Comparison of ENCODE assay signal across 10 cellular contexts in the genomic region with DNA sequence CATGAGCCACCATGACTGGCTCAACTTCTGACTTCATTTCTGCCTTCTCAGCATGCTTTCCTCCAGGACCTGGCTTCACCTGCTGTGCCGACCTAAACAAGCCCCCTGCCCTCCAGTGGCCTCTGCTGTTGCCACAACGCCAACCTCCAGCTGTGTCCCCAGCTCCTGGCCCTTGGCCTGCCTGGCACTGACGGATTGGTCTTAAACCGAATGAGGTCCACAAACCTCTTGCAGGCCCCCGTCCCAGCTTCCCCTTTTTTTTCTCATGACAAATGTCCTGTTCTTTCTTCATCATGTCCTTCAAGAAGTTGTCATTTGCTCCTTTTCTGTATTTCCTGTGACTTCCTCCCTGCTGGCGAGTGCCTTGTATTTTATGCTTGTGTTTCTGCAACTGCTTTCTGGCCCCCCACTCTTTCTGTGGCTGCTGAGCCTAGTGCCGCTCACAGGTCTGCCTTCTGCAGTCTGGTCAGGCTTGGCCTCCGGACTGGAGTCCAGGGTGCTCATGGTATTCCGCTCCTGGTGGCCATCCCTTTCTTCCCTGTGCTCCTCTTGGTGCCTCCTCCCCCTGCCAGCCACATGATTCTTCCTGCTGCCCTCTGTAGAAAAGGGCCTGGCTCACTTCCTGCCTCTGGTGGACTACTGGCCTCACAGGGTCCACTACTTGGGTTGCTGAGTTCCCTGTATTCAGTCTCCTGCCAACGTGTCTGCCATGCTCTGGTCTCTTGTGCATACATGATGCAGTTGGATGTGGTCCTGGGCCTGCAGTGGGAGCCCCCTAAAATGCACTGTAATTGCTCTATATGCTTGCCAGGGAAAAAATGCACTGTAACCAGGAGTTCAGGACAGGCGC. TPM values are rescaled to one million over a fixed set of nuclear protein-coding genes. Genes with fewer than 3 reads are reported as not detected.
A peak's percentile ranks its signal among the peaks of the same experiment; 100 is the strongest.
DNase-seq lines count a peak whose midpoint lies in the region; ATAC-seq and TF ChIP-seq lines count a peak whose summit lies in the region.
"Had no signal": no experiment of that assay in that cellular context is flagged by ENCODE, and none has a peak within 500 bp of the region (broad histone marks: within the 10 kb centered on the region; RNA-seq: fewer than 3 reads in every experiment).

No MANE protein-coding gene starts in this region.

- H3K4me1 Mint-ChIP-seq in CD8-positive, alpha-beta memory T cell = peaks cover 68 to 81% (median 71%) of the 10 kb centered on the region in 3 donors
- H3K4me1 Mint-ChIP-seq in endodermal cell = peaks cover 44% of the 10 kb centered on the region

- no peak overlapping the region for H2BK12ac ChIP-seq in neuronal stem cell (ENCODE audit: low read length)

- peak in 1 of 5 donors; percentile 50 for DNase-seq in CD8-positive, alpha-beta memory T cell
- no peak for DNase-seq in PC-9
- peak; percentile 47 for DNase-seq in endodermal cell
- no peak for DNase-seq in neuronal stem cell (ENCODE audit: low spot score)
- no peak for DNase-seq in NCI-H146 treated with DMSO at 0.1 percent for 48 hours (lab: John Stamatoyannopoulos, UW; ENCODE audit: unreplicated experiment)
- DNase-seq in HEK293T (ENCODE audit: extremely low spot score) = no peak
- DNase-seq: activated effector memory CD4-positive, alpha-beta T cell treated with Interleukin-2 at 50 U/mL for 16 hours; stimulated activated CD4-positive, alpha-beta T cell treated with anti-CD3 and anti-CD28 coated beads, Interleukin-4, amount 100 ng/mL, for 1 hour had no signal

- H3K27me3 ChIP-seq in CD8-positive, alpha-beta memory T cell (ENCODE audit: insufficient read depth, low read length, poor library complexity, severe bottlenecking) = no peaks in the 10 kb centered on the region
- H3K27me3 ChIP-seq in PC-9 (ENCODE audit: insufficient read depth, low read depth) = no peaks in the 10 kb centered on the region
- no peaks in the 10 kb centered on the region for H3K27me3 ChIP-seq in endodermal cell (ENCODE audit: control insufficient read depth, insufficient read depth, low read length, poor library complexity, severe bottlenecking)
- no peaks in the 10 kb centered on the region for H3K27me3 ChIP-seq in neuronal stem cell (ENCODE audit: control insufficient read depth in 3 of 3, insufficient read depth in 3 of 3, low read depth in 1 of 3, low read length in 3 of 3)

- CTCF ChIA-PET in CD8-positive, alpha-beta memory T cell (lab: Charles Lee) = interaction anchor here (1.6 kb wide), 1 partner anchor 15 kb away, joined by 5 read pairs; no protein-coding TSS in a partner anchor
- CTCF ChIA-PET in PC-9 (lab: Charles Lee) (no interaction called here), HEK293T (lab: Yijun Ruan, JAX) (no interaction called here)

- H3K9me2 ChIP-seq in PC-9 (ENCODE audit: insufficient read depth) = no peaks in the 10 kb centered on the region

- no peak overlapping the region for H2BK15ac ChIP-seq in neuronal stem cell (ENCODE audit: low read length)

- H2AK5ac ChIP-seq in neuronal stem cell (ENCODE audit: low read depth, low read length) = no peak overlapping the region

- H3K36me3 ChIP-seq in CD8-positive, alpha-beta memory T cell (ENCODE audit: insufficient read depth, low read length) = peaks cover 7% of the 10 kb centered on the region
- H3K36me3 ChIP-seq in PC-9 (ENCODE audit: low read depth) (no peaks in the 10 kb centered on the region; the same call in 1 of the 2 replicates), endodermal cell (ENCODE audit: control insufficient read depth, insufficient read depth, low read length) (peaks cover 24% of the 10 kb centered on the region), neuronal stem cell (replicated peaks in 1 of 2; ENCODE audit: control insufficient read depth in 2 of 2, insufficient read depth in 2 of 2, low read length in 2 of 2) (peaks cover 10 to 31% of the 10 kb centered on the region in 2 donors)

- H3K4me2 ChIP-seq in PC-9 = peak overlapping the region; percentile 100; the same call in 1 of the 2 replicates
- H3K4me2 ChIP-seq in neuronal stem cell (ENCODE audit: insufficient read depth, low read length, poor library complexity, severe bottlenecking) = no peak overlapping the region

- BruUV-seq in PC-9 (replicated peaks; lab: Mats Ljungman, UMichigan) = no TSS peak

- H3K27me3 Mint-ChIP-seq in CD8-positive, alpha-beta memory T cell = peaks cover 0 to 11% of the 10 kb centered on the region in 2 donors
- H3K27me3 Mint-ChIP-seq in endodermal cell (ENCODE audit: insufficient read depth) = no peaks in the 10 kb centered on the region

- H3K27ac Mint-ChIP-seq in CD8-positive, alpha-beta memory T cell = peak overlapping the region; percentile 85 to 99 (median 94)
- H3K27ac Mint-ChIP-seq in endodermal cell = peak overlapping the region; percentile 96

- peak overlapping the region; percentile 38 for H3K27ac ChIP-seq in CD8-positive, alpha-beta memory T cell (ENCODE audit: low read depth, low read length)
- H3K27ac ChIP-seq in PC-9 (no peak overlapping the region), endodermal cell (ENCODE audit: low read depth, low read length) (no peak overlapping the region), neuronal stem cell (replicated peaks; ENCODE audit: low read length) (no peak overlapping the region)

- no peak overlapping the region for H3K18ac ChIP-seq in neuronal stem cell (ENCODE audit: low read length)

- H3K79me1 ChIP-seq in neuronal stem cell (ENCODE audit: low read depth, low read length) = peaks cover 41% of the 10 kb centered on the region

- H3K9me3 Mint-ChIP-seq in CD8-positive, alpha-beta memory T cell = no peaks in the 10 kb centered on the region
- H3K9me3 Mint-ChIP-seq in endodermal cell = no peaks in the 10 kb centered on the region

- H2BK120ac ChIP-seq in neuronal stem cell (ENCODE audit: low read depth, low read length) = no peak overlapping the region

- H4K91ac ChIP-seq in neuronal stem cell (ENCODE audit: low read depth, low read length, poor library complexity) = no peak overlapping the region

- H3K36me3 Mint-ChIP-seq in CD8-positive, alpha-beta memory T cell = peaks cover 0 to 50% (median 4%) of the 10 kb centered on the region in 3 donors
- peaks cover 22% of the 10 kb centered on the region for H3K36me3 Mint-ChIP-seq in endodermal cell (ENCODE audit: low read depth)

- H3K4ac ChIP-seq in neuronal stem cell (ENCODE audit: low read length) = no peak overlapping the region

- no peaks in the 10 kb centered on the region for H3K9me3 ChIP-seq in CD8-positive, alpha-beta memory T cell (ENCODE audit: low read length)
- H3K9me3 ChIP-seq in PC-9 (ENCODE audit: insufficient read depth, low read depth) (no peaks in the 10 kb centered on the region), endodermal cell (ENCODE audit: control insufficient read depth, low read length) (no peaks in the 10 kb centered on the region), neuronal stem cell (replicated peaks in 1 of 2; ENCODE audit: control insufficient read depth in 2 of 2, insufficient read depth in 1 of 2, low read depth in 1 of 2, low read length in 2 of 2) (no peaks in the 10 kb centered on the region)

- intact Hi-C loops in PC-9 (cut with micrococcal nuclease; ENCODE audit: unreplicated experiment) = no loop called here

- H3K79me2 ChIP-seq in PC-9 (ENCODE audit: low read depth) = peaks cover 67% of the 10 kb centered on the region

- H3F3A ChIP-seq in PC-9 (ENCODE audit: insufficient read depth, low read depth) = peaks cover 36% of the 10 kb centered on the region; the same call in 1 of the 2 replicates

- H3K23ac ChIP-seq in neuronal stem cell (ENCODE audit: low read depth, low read length, poor library complexity) = peak overlapping the region; percentile 69

- no peak overlapping the region for H3K14ac ChIP-seq in neuronal stem cell (ENCODE audit: low read length)

- H2AFZ ChIP-seq in PC-9 = no peak overlapping the region
- H2AFZ ChIP-seq in neuronal stem cell (ENCODE audit: low read length) = no peak overlapping the region

- H4K20me1 ChIP-seq in PC-9 (ENCODE audit: insufficient read depth) = peaks cover 54% of the 10 kb centered on the region

- H4K8ac ChIP-seq in neuronal stem cell (ENCODE audit: low read depth, low read length) = no peak overlapping the region

- WGBS in endodermal cell (ENCODE audit: insufficient coverage in 1 of 2, insufficient read length in 1 of 2), 2 experiments = 83 to 92% methylated on average over 11 of the region's 11 CpGs
- no CpG with 5 or more reads among the region's 11 CpGs for WGBS in neuronal stem cell (ENCODE audit: extremely low coverage in 2 of 2, insufficient read length in 2 of 2, insufficient replicate concordance in 1 of 2), 2 donors

- no peak for ATAC-seq in HG02885 (IDR thresholded peaks at IDR 0.05; ENCODE audit: poor library complexity, unreplicated experiment)
- ATAC-seq in GM18498 (IDR thresholded peaks at IDR 0.05; ENCODE audit: unreplicated experiment) = no peak

- POLR2A ChIA-PET in CD8-positive, alpha-beta memory T cell (lab: Charles Lee) = interaction anchor here (1.4 to 2.1 kb wide), 2 partner anchors 16 to 21 kb away, joined by 4 to 12 read pairs; a partner anchor contains a TSS
- POLR2A ChIA-PET in PC-9 (lab: Charles Lee; ENCODE audit: unreplicated experiment) = no interaction called here
- POLR2A ChIA-PET in HEK293T (lab: Yijun Ruan, JAX) = interaction anchor here (2.3 kb wide), 1 partner anchor 15 kb away, joined by 5 read pairs; no protein-coding TSS in a partner anchor

- H3K4me3 Mint-ChIP-seq in CD8-positive, alpha-beta memory T cell = peak overlapping the region; percentile 88 to 97 (median 93)
- peak overlapping the region; percentile 88 for H3K4me3 Mint-ChIP-seq in endodermal cell

- no peak for TF ChIP-seq CTCF in PC-9 (conservative IDR thresholded peaks at IDR 0.05)
- no peak for TF ChIP-seq CTCF in endodermal cell (conservative IDR thresholded peaks at IDR 0.05)

- H3K9ac ChIP-seq in endodermal cell (ENCODE audit: extremely low read depth, low read length, poor library complexity, severe bottlenecking) = peak overlapping the region; percentile 4
- no peak overlapping the region for H3K9ac ChIP-seq in neuronal stem cell (ENCODE audit: low read depth, low read length, poor library complexity)

- no peak overlapping the region for H2BK5ac ChIP-seq in neuronal stem cell (ENCODE audit: low read length)

- peaks cover 69% of the 10 kb centered on the region for H3K4me1 ChIP-seq in CD8-positive, alpha-beta memory T cell (ENCODE audit: insufficient read depth, low read length)
- H3K4me1 ChIP-seq in PC-9 (replicated peaks; ENCODE audit: insufficient read depth) (peaks cover 36% of the 10 kb centered on the region), endodermal cell (ENCODE audit: control insufficient read depth, insufficient read depth, low read length) (peaks cover 20% of the 10 kb centered on the region), neuronal stem cell (ENCODE audit: control insufficient read depth in 2 of 2, insufficient read depth in 1 of 2, low read depth in 1 of 2, low read length in 2 of 2) (peaks cover 26 to 34% of the 10 kb centered on the region in 2 donors)

- H3K4me3 ChIP-seq in CD8-positive, alpha-beta memory T cell (ENCODE audit: low read length) = no peak overlapping the region
- H3K4me3 ChIP-seq in PC-9 (no peak overlapping the region), endodermal cell (ENCODE audit: low read length) (no peak overlapping the region), neuronal stem cell (ENCODE audit: low read length in 2 of 2) (peak overlapping the region in 1 of 2 donors; percentile 17)

RNA-seq across cellular contexts. Expression of a gene that starts 2.9 kb away (rescaled TPM):
- total RNA-seq in CD8-positive, alpha-beta memory T cell = 100 to 1,000 TPM; 154 to 157 TPM
- polyA plus RNA-seq in CD8-positive, alpha-beta memory T cell = 101 TPM
- total RNA-seq in PC-9 (2021) (205 and 249 TPM in 2 replicates), endodermal cell (100 to 1,000 TPM; 176 to 180 TPM)
- polyA plus RNA-seq in endodermal cell (2013, experiment 1 of 2) = 220 TPM
- polyA plus RNA-seq in endodermal cell (2013, experiment 2 of 2) = 207 TPM
- 244 TPM for polyA plus RNA-seq in neuronal stem cell (2013, experiment 1 of 2)
- polyA plus RNA-seq in neuronal stem cell (2013, experiment 2 of 2) = 240 TPM

RNA-seq across cellular contexts. Expression of a gene that starts 3.6 kb away (rescaled TPM):
- total RNA-seq in CD8-positive, alpha-beta memory T cell = 10 to 100 TPM; 34.1 to 35.5 TPM
- 21.2 TPM for polyA plus RNA-seq in CD8-positive, alpha-beta memory T cell
- total RNA-seq in PC-9 (2021) (47.9 and 61.5 TPM in 2 replicates), endodermal cell (10 to 100 TPM; 74.6 to 82.2 TPM)
- polyA plus RNA-seq in endodermal cell (2013, experiment 1 of 2) = 24.8 TPM
- 19.3 TPM for polyA plus RNA-seq in endodermal cell (2013, experiment 2 of 2)
- polyA plus RNA-seq in neuronal stem cell (2013, experiment 1 of 2) = 6.3 TPM
- polyA plus RNA-seq in neuronal stem cell (2013, experiment 2 of 2) = 6.9 TPM

RNA-seq across cellular contexts. Expression of a gene that starts 14.6 kb away (rescaled TPM):
- total RNA-seq in CD8-positive, alpha-beta memory T cell = under 1 TPM in 1 of 2 experiments, not detected in 1; 0.16 TPM
- 3.3 TPM for polyA plus RNA-seq in CD8-positive, alpha-beta memory T cell
- 0.43 and 0.94 TPM in 2 replicates for total RNA-seq in PC-9 (2021)
- under 1 TPM in 1 of 2 donors, not detected in 1; 0.24 TPM for total RNA-seq in endodermal cell
- polyA plus RNA-seq in endodermal cell (2013, experiment 1 of 2) = not detected
- polyA plus RNA-seq in endodermal cell (2013, experiment 2 of 2) = not detected
- not detected for polyA plus RNA-seq in neuronal stem cell (2013, experiment 1 of 2)
- 0.03 TPM for polyA plus RNA-seq in neuronal stem cell (2013, experiment 2 of 2)

RNA-seq across cellular contexts. Expression of a gene that starts 21.2 kb away (rescaled TPM):
- total RNA-seq in CD8-positive, alpha-beta memory T cell = 10 to 100 TPM; 56.8 to 58.5 TPM
- 46.2 TPM for polyA plus RNA-seq in CD8-positive, alpha-beta memory T cell
- total RNA-seq in PC-9 (2021) = 43.2 and 46.8 TPM in 2 replicates
- 10 to 100 TPM; 29.2 to 30.3 TPM for total RNA-seq in endodermal cell
- 19.6 TPM for polyA plus RNA-seq in endodermal cell (2013, experiment 1 of 2)
- polyA plus RNA-seq in endodermal cell (2013, experiment 2 of 2) = 19.3 TPM
- polyA plus RNA-seq in neuronal stem cell (2013, experiment 1 of 2) = 9.7 TPM
- polyA plus RNA-seq in neuronal stem cell (2013, experiment 2 of 2) = 10.3 TPM

RNA-seq across cellular contexts. Expression of a gene that starts 41.7 kb away (rescaled TPM):
- 10 to 100 TPM; 28.3 to 32.7 TPM for total RNA-seq in CD8-positive, alpha-beta memory T cell
- polyA plus RNA-seq in CD8-positive, alpha-beta memory T cell = 3.5 TPM
- total RNA-seq in PC-9 (2021) = 30.0 and 34.2 TPM in 2 replicates
- 10 to 100 TPM; 15.7 to 19.4 TPM for total RNA-seq in endodermal cell
- 9.0 TPM for polyA plus RNA-seq in endodermal cell (2013, experiment 1 of 2)
- polyA plus RNA-seq in endodermal cell (2013, experiment 2 of 2) = 9.4 TPM
- 7.1 TPM for polyA plus RNA-seq in neuronal stem cell (2013, experiment 1 of 2)
- 7.2 TPM for polyA plus RNA-seq in neuronal stem cell (2013, experiment 2 of 2)
